In the genomic region with DNA sequence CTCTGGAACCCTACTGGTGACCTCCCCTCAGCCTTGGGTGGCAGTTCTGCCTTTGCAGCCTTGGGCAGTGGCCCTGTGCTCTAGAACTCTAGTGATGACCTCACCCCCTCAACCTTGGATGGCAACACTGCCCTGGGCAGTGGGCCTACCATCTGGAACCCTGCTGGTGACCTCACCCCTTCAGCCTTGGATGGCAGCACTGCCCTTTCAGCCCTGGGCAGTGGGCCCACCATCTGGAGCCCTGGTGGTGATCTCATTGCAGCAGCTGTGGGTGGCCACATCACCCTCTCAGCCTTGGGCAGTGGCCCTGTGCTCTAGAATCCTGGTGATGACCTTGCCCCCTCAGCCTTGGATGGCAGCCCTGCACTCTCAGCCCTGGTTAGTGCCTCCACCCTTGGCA, we compare ENCODE assay signal across 16 cellular contexts.
"Had no signal": no experiment of that assay in that cellular context is flagged by ENCODE, and none has a peak within 500 bp of the region (broad histone marks: within the 10 kb centered on the region; RNA-seq: fewer than 3 reads in every experiment).

No MANE protein-coding gene starts in this region.

- DNase-seq: KBM-7, NCI-H1092, NCI-H1105 treated with DMSO at 0.1 percent for 48 hours, NCI-H1417 treated with DMSO at 0.1 percent for 48 hours, NCI-H146, NCI-H1694 treated with DMSO at 0.1 percent for 48 hours, NCI-H1930, NCI-H2081, NCI-H2107, NCI-H2227 treated with DMSO at 0.1 percent for 48 hours, NCI-H524 treated with DMSO at 0.1 percent for 48 hours, NCI-H69, NCI-H774, Right ventricle myocardium superior, RPMI8226, SIG-M5 had no signal
